In the genomic region with DNA sequence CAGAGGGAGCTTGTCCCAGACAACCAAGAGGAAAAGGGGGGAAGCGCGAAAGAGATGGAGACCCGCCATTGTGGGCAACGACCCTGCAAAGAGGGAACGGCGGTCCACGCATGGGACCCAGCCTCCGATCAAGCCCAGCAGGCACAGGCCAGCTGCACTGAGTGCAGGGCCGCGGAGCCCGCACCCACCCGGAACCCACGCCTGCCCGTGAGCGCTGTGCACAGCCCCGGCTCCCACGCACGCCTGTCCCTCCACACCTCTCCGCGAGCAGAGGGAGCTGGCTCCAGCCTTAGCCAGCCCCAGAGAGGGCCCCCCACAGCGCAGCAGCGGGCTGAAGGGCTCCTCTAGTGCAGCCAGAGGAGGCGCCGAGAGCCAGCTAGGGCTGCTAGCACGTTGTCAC, we compare ENCODE assay signal across 29 cellular contexts.
"Had no signal": no experiment of that assay in that cellular context is flagged by ENCODE, and none has a peak within 500 bp of the region (broad histone marks: within the 10 kb centered on the region; RNA-seq: fewer than 3 reads in every experiment).

No MANE protein-coding gene starts in this region.

- H3K27ac Mint-ChIP-seq: activated CD4-positive, alpha-beta T cell treated with anti-CD3 and anti-CD28 coated beads for 36 hours; activated CD4-positive, alpha-beta T cell treated with anti-CD3 and anti-CD28 coated beads, Interleukin-2, amount 10 ng/mL, durations not matched to agents 7 days and 5 days; activated CD8-positive, alpha-beta T cell treated with anti-CD3 and anti-CD28 coated beads, Interleukin-2, amount 10 ng/mL, durations not matched to agents 7 days and 5 days; activated naive CD4-positive, alpha-beta T cell treated with anti-CD3 and anti-CD28 coated beads, Interleukin-2, amount 50 U/mL, for 24 hours; activated naive CD8-positive, alpha-beta T cell treated with anti-CD3 and anti-CD28 coated beads, Interleukin-2, amount 10 ng/mL, durations not matched to agents 7 days and 5 days; activated T-cell treated with anti-CD3 and anti-CD28 coated beads, Interleukin-2, amount 50 U/mL, for 24 hours; activated T-helper 2 cell treated with anti-CD3 and anti-CD28 coated beads, Interferon-gamma antibody, Interleukin-2, Interleukin-4, amounts not matched to agents 10 μg/mL and 5 μg/mL and 100 μg/mL, durations not matched to agents 14 hours and 24 hours and 36 hours; brain had no signal

- H3K36me3 Mint-ChIP-seq: activated naive CD4-positive, alpha-beta T cell treated with anti-CD3 and anti-CD28 coated beads, Interleukin-2, amount 50 U/mL, for 24 hours; activated naive CD8-positive, alpha-beta T cell treated with anti-CD3 and anti-CD28 coated beads, Interleukin-2, amount 10 ng/mL, durations not matched to agents 7 days and 5 days; brain had no signal

- H3K4me1 ChIP-seq: Peyer's patch had no signal

- H3K36me3 ChIP-seq: Peyer's patch had no signal

- H3K4me1 Mint-ChIP-seq: activated CD4-positive, alpha-beta T cell treated with anti-CD3 and anti-CD28 coated beads for 36 hours; activated CD4-positive, alpha-beta T cell treated with anti-CD3 and anti-CD28 coated beads, Interleukin-2, amount 10 ng/mL, durations not matched to agents 7 days and 5 days; activated naive CD4-positive, alpha-beta T cell treated with anti-CD3 and anti-CD28 coated beads, Interleukin-2, amount 50 U/mL, for 24 hours; activated naive CD8-positive, alpha-beta T cell treated with anti-CD3 and anti-CD28 coated beads, Interleukin-2, amount 10 ng/mL, durations not matched to agents 7 days and 5 days; brain had no signal

- H3K4me3 Mint-ChIP-seq: activated CD4-positive, alpha-beta T cell treated with anti-CD3 and anti-CD28 coated beads for 36 hours; activated CD4-positive, alpha-beta T cell treated with anti-CD3 and anti-CD28 coated beads, Interleukin-2, amount 10 ng/mL, durations not matched to agents 7 days and 5 days; activated CD8-positive, alpha-beta T cell treated with anti-CD3 and anti-CD28 coated beads, Interleukin-2, amount 10 ng/mL, durations not matched to agents 7 days and 5 days; activated naive CD4-positive, alpha-beta T cell treated with anti-CD3 and anti-CD28 coated beads, Interleukin-2, amount 50 U/mL, for 24 hours; activated naive CD8-positive, alpha-beta T cell treated with anti-CD3 and anti-CD28 coated beads, Interleukin-2, amount 10 ng/mL, durations not matched to agents 7 days and 5 days; activated T-cell treated with anti-CD3 and anti-CD28 coated beads, Interleukin-2, amount 50 U/mL, for 24 hours; brain had no signal

- ATAC-seq: activated CD4-positive, alpha-beta T cell treated with anti-CD3 and anti-CD28 coated beads for 36 hours; activated CD4-positive, CD25-positive, alpha-beta regulatory T cell treated with anti-CD3 and anti-CD28 coated beads, Interleukin-2, amount 50 U/mL, for 24 hours; activated CD8-positive, alpha-beta T cell treated with anti-CD3 and anti-CD28 coated beads, Interleukin-2, amount 10 ng/mL, durations not matched to agents 7 days and 5 days; PC-3; Right ventricle myocardium inferior had no signal

- H3K4me3 ChIP-seq: Peyer's patch had no signal

- H3K27ac ChIP-seq: Peyer's patch had no signal

- H3K27me3 Mint-ChIP-seq: activated CD4-positive, alpha-beta T cell treated with anti-CD3 and anti-CD28 coated beads for 36 hours; activated CD4-positive, alpha-beta T cell treated with anti-CD3 and anti-CD28 coated beads, Interleukin-2, amount 10 ng/mL, durations not matched to agents 7 days and 5 days; activated naive CD8-positive, alpha-beta T cell treated with anti-CD3 and anti-CD28 coated beads, Interleukin-2, amount 10 ng/mL, durations not matched to agents 7 days and 5 days; activated T-cell treated with anti-CD3 and anti-CD28 coated beads, Interleukin-2, amount 50 U/mL, for 24 hours had no signal

- DNase-seq: activated CD4-positive, alpha-beta T cell treated with anti-CD3 and anti-CD28 coated beads for 36 hours; activated CD4-positive, alpha-beta T cell treated with anti-CD3 and anti-CD28 coated beads, Interleukin-2, amount 10 ng/mL, durations not matched to agents 7 days and 5 days; activated CD4-positive, alpha-beta T cell treated with anti-CD3 and anti-CD28 coated beads, Interleukin-2, amount 50 U/mL, for 48 hours; activated CD8-positive, alpha-beta T cell treated with anti-CD3 and anti-CD28 coated beads, Interleukin-2, amount 10 ng/mL, durations not matched to agents 7 days and 5 days; activated gamma-delta T cell; activated naive CD4-positive, alpha-beta T cell treated with Interleukin-2 at 50 U/mL for 16 hours; activated naive CD8-positive, alpha-beta T cell treated with anti-CD3 and anti-CD28 coated beads, Interleukin-2, amount 10 ng/mL, durations not matched to agents 7 days and 5 days; activated T-cell treated with anti-CD3 and anti-CD28 coated beads, Interleukin-2, amount 50 U/mL, for 24 hours; amygdala; caudate nucleus; Karpas-422; KBM-7; NCI-H1105; NCI-H1417 treated with DMSO at 0.1 percent for 48 hours; NCI-H1694; NCI-H1930; NCI-H510A; NCI-H526; NCI-H748 treated with DMSO at 0.1 percent for 48 hours; NK-92 treated with Interleukin-12 subunit alpha and Interleukin-12 subunit beta, amount 100 ng/mL, for 24 hours; PC-3; Peyer's patch; RPMI8226; T1000 had no signal

- H3K9me3 ChIP-seq: Peyer's patch had no signal

- H3K27me3 ChIP-seq: Peyer's patch had no signal
